In genomic region chr10:35959103-35959740, GRCh38 we compare ENCODE assay signal across 17 cellular contexts.
A peak's percentile ranks its signal among the peaks of the same experiment; 100 is the strongest.
DNase-seq lines count a peak whose midpoint lies in the region; ATAC-seq, FAIRE-seq and TF ChIP-seq lines count a peak whose summit lies in the region.
"Had no signal": no experiment of that assay in that cellular context is flagged by ENCODE, and none has a peak within 500 bp of the region (broad histone marks: within the 10 kb centered on the region; RNA-seq: fewer than 3 reads in every experiment).

No MANE protein-coding gene starts in this region.

- no peaks in the 10 kb centered on the region for H3K9me1 ChIP-seq in endothelial cell of umbilical vein (replicated peaks; ENCODE audit: control insufficient read depth, extremely low read depth, insufficient read depth, low read length)

- no peaks in the 10 kb centered on the region for H3K27me3 ChIP-seq in HUES48 (ENCODE audit: control insufficient read depth, insufficient read depth, low read length)
- H3K27me3 ChIP-seq in endothelial cell of umbilical vein (ENCODE audit: control insufficient read depth in 2 of 2, insufficient read depth in 2 of 2, low read length in 2 of 2) = no peaks in the 10 kb centered on the region
- no peaks in the 10 kb centered on the region for H3K27me3 ChIP-seq in skeletal muscle tissue (ENCODE audit: control insufficient read depth in 3 of 3, insufficient read depth in 3 of 3, low read length in 3 of 3)
- H3K27me3 ChIP-seq: BLaER1, MG63 had no signal

- peak overlapping the region; percentile 70 for H2AFZ ChIP-seq in endothelial cell of umbilical vein (ENCODE audit: low read depth, low read length)
- H2AFZ ChIP-seq: PC-9 had no signal

- TF ChIP-seq POLR2A in endothelial cell of umbilical vein (IDR thresholded peaks at IDR 0.05; ENCODE audit: low read depth, low read length) = no peak

- H3K79me2 ChIP-seq in endothelial cell of umbilical vein (ENCODE audit: control insufficient read depth, insufficient read depth, low read length) = no peaks in the 10 kb centered on the region

- POLR2A ChIA-PET in endothelial cell of umbilical vein (lab: Charles Lee) = no interaction called here

- H3K27ac ChIP-seq in HUES48 (ENCODE audit: low read depth, low read length) (peak overlapping the region; percentile 39), endothelial cell of umbilical vein (ENCODE audit: insufficient read depth, low read depth, low read length) (no peak overlapping the region), mesodermal cell (ENCODE audit: low read depth, low read length, severe bottlenecking) (peak overlapping the region; percentile 18), skeletal muscle tissue (ENCODE audit: low read depth, low read length) (peak overlapping the region; percentile 56)
- H3K27ac ChIP-seq: BLaER1, KMS-11, PC-9 had no signal

- peak; percentile 77 for FAIRE-seq in endothelial cell of umbilical vein (lab: Jason Lieb, UNC)

- ATAC-seq in GM18867 (IDR thresholded peaks at IDR 0.05; ENCODE audit: unreplicated experiment) = no peak
- ATAC-seq: Right ventricle myocardium inferior had no signal

- H3K9ac ChIP-seq in HUES48 (ENCODE audit: low read depth, low read length) (no peak overlapping the region), endothelial cell of umbilical vein (replicated peaks; ENCODE audit: extremely low read depth, insufficient read depth, low read length) (no peak overlapping the region), skeletal muscle tissue (ENCODE audit: low read depth in 1 of 3, low read length in 3 of 3) (no peak overlapping the region)
- H3K9ac ChIP-seq: BLaER1, KMS-11 had no signal

- peak overlapping the region; percentile 24 for H3K4me2 ChIP-seq in endothelial cell of umbilical vein (ENCODE audit: insufficient read depth, low read length)
- H3K4me2 ChIP-seq: BLaER1, KMS-11, PC-9 had no signal

- peak; percentile 35 for DNase-seq in endothelial cell of umbilical vein (ENCODE audit: low read depth, low spot score)
- DNase-seq in AG08395 (ENCODE audit: low spot score) = no peak
- DNase-seq in NCI-H510A (lab: John Stamatoyannopoulos, UW) = no peak
- DNase-seq: EL, MG63, NCI-H1105, NCI-H187, NCI-H748 treated with DMSO at 0.1 percent for 48 hours, PC-9 had no signal

- H4K20me1 ChIP-seq in endothelial cell of umbilical vein (replicated peaks; ENCODE audit: control insufficient read depth, extremely low read depth, insufficient read depth, low read length) = no peaks in the 10 kb centered on the region
- H4K20me1 ChIP-seq: BLaER1 had no signal

- WGBS in mesodermal cell (ENCODE audit: insufficient coverage in 2 of 2), 2 experiments = 0 to 59% methylated on average over 1 to 7 of the region's 8 CpGs

- peaks cover 14% of the 10 kb centered on the region for H3K4me1 ChIP-seq in HUES48 (ENCODE audit: control insufficient read depth, insufficient read depth, low read length)
- peaks cover 3% of the 10 kb centered on the region for H3K4me1 ChIP-seq in endothelial cell of umbilical vein (ENCODE audit: control insufficient read depth, extremely low read depth, insufficient read depth, low read length)
- peaks cover 18% of the 10 kb centered on the region for H3K4me1 ChIP-seq in mesodermal cell (ENCODE audit: control insufficient read depth, insufficient read depth, low read length, poor library complexity, severe bottlenecking)
- peaks cover 0 to 6% (median 3%) of the 10 kb centered on the region in 3 donors for H3K4me1 ChIP-seq in skeletal muscle tissue (ENCODE audit: control insufficient read depth in 3 of 3, insufficient read depth in 3 of 3, low read length in 3 of 3)
- H3K4me1 ChIP-seq: BLaER1 had no signal

- intact Hi-C loops in endothelial cell of umbilical vein (cut with micrococcal nuclease) = no loop called here

- no peak for TF ChIP-seq CTCF in endothelial cell of umbilical vein (IDR thresholded peaks at IDR 0.05; ENCODE audit: extremely low read depth in 1 of 2, insufficient read depth in 1 of 2, low read depth in 1 of 2, low read length in 2 of 2)

- CTCF ChIA-PET in endothelial cell of umbilical vein (lab: Charles Lee) = interaction anchor here (0.6 to 2.1 kb wide), 3 partner anchors 19 to 820 kb away, joined by 3 to 6 read pairs (median 6); no protein-coding TSS in a partner anchor

- BruUV-seq in endothelial cell of umbilical vein (replicated peaks; lab: Mats Ljungman, UMichigan) = no TSS peak

- no peaks in the 10 kb centered on the region for H3K36me3 ChIP-seq in HUES48 (ENCODE audit: control insufficient read depth, insufficient read depth, low read length)
- no peaks in the 10 kb centered on the region for H3K36me3 ChIP-seq in endothelial cell of umbilical vein (ENCODE audit: control insufficient read depth in 2 of 2, extremely low read depth in 1 of 2, insufficient read depth in 2 of 2, low read length in 2 of 2)
- H3K36me3 ChIP-seq in mesodermal cell (ENCODE audit: control insufficient read depth, insufficient read depth, low read length) = no peaks in the 10 kb centered on the region
- H3K36me3 ChIP-seq in skeletal muscle tissue (ENCODE audit: control insufficient read depth in 3 of 3, insufficient read depth in 3 of 3, low read length in 3 of 3) = no peaks in the 10 kb centered on the region
- H3K36me3 ChIP-seq: BLaER1, MG63 had no signal

- H3K9me3 ChIP-seq in HUES48 (ENCODE audit: control insufficient read depth, insufficient read depth, low read length) = no peaks in the 10 kb centered on the region
- H3K9me3 ChIP-seq in endothelial cell of umbilical vein (replicated peaks; ENCODE audit: control insufficient read depth, insufficient read depth, low read length) = no peaks in the 10 kb centered on the region
- H3K9me3 ChIP-seq in mesodermal cell (ENCODE audit: control insufficient read depth, low read length) = no peaks in the 10 kb centered on the region
- H3K9me3 ChIP-seq in skeletal muscle tissue (ENCODE audit: control insufficient read depth in 3 of 3, low read length in 3 of 3) = no peaks in the 10 kb centered on the region
- H3K9me3 ChIP-seq: MG63 had no signal

- H3K4me3 ChIP-seq in HUES48 (ENCODE audit: low read depth, low read length) (no peak overlapping the region), endothelial cell of umbilical vein (replicated peaks in 1 of 3; ENCODE audit: insufficient read depth in 1 of 3, low read depth in 1 of 3, low read length in 3 of 3) (no peak overlapping the region), mesodermal cell (ENCODE audit: extremely low read depth, insufficient read depth, low read length, poor library complexity, severe bottlenecking) (no peak overlapping the region), skeletal muscle tissue (ENCODE audit: low read length in 3 of 3) (no peak overlapping the region)
- H3K4me3 ChIP-seq: BLaER1, MG63, PC-9, SK-N-MC had no signal

- dilution Hi-C loops in endothelial cell of umbilical vein (cut with MboI; ENCODE audit: extremely low pct_ligation_motif_present, low sequenced_read_pairs) = no loop called here

TF ChIP-seq in endothelial cell of umbilical vein, 7 proteins besides CTCF, POLR2A, EP300 and RAD21:
- TF ChIP-seq JUN (IDR thresholded peaks at IDR 0.05; ENCODE audit: borderline replicate concordance, insufficient read depth, insufficient read length, low read depth) = no peak
- no peak for TF ChIP-seq MYC (IDR thresholded peaks at IDR 0.05; ENCODE audit: low read depth, low read length)
- TF ChIP-seq FOS (IDR thresholded peaks at IDR 0.05; ENCODE audit: borderline replicate concordance, insufficient read depth, low read length) = no peak
- no peak for TF ChIP-seq POLR2AphosphoS5 (IDR thresholded peaks at IDR 0.05; ENCODE audit: insufficient read depth, low read depth, low read length)
- no peak for TF ChIP-seq GATA2 (IDR thresholded peaks at IDR 0.05; ENCODE audit: insufficient read depth, insufficient read length, low read depth, low read length)
TF ChIP-seq in endothelial cell of umbilical vein: peak in this region for 0.
